In genomic region chr11:44950625-44951472, GRCh38 we compare ENCODE assay signal across 8 cellular contexts.
DNase-seq lines count a peak whose midpoint lies in the region; ATAC-seq and TF ChIP-seq lines count a peak whose summit lies in the region.

A gene with protein sequence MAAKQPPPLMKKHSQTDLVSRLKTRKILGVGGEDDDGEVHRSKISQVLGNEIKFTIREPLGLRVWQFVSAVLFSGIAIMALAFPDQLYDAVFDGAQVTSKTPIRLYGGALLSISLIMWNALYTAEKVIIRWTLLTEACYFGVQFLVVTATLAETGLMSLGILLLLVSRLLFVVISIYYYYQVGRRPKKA (minus strand): TSS chr11:44950883. CDS start chr11:44938335, 12,548 bp downstream.

- no peaks in the 10 kb centered on the region for H3K9me3 ChIP-seq in stomach smooth muscle (ENCODE audit: control insufficient read depth in 2 of 2, low read length in 2 of 2)

- no peaks in the 10 kb centered on the region for H3K27me3 ChIP-seq in stomach smooth muscle (ENCODE audit: control insufficient read depth in 1 of 2, insufficient read depth in 2 of 2, low read length in 2 of 2)

- H3K4me3 ChIP-seq in stomach smooth muscle (ENCODE audit: low read length in 2 of 2), result peak within 1 kb of the TSS; percentile 82

- peak within 1 kb of the TSS; percentile 47 to 80 for H3K9ac ChIP-seq in stomach smooth muscle (ENCODE audit: low read length in 2 of 2)

- H3K4me1 Mint-ChIP-seq in nephron progenitor cell, result peaks cover 75% of the 10 kb centered on the region

- no peak within 1 kb of the TSS for H3K27ac ChIP-seq in stomach smooth muscle (ENCODE audit: low read length)

- ATAC-seq in GM21786 (IDR thresholded peaks at IDR 0.05; ENCODE audit: unreplicated experiment), result no peak

- no peak within 1 kb of the TSS for H3K27ac Mint-ChIP-seq in nephron progenitor cell

- no peaks in the 10 kb centered on the region for H3K9me3 Mint-ChIP-seq in nephron progenitor cell

- peaks cover 5% of the 10 kb centered on the region for H3K27me3 Mint-ChIP-seq in nephron progenitor cell (ENCODE audit: low read depth, poor library complexity)

- DNase-seq in NCI-H2227 (lab: John Stamatoyannopoulos, UW; ENCODE audit: unreplicated experiment), result peak; percentile 77
- no peak for DNase-seq in NCI-H2227 treated with DMSO at 0.1 percent for 48 hours (lab: John Stamatoyannopoulos, UW)
- DNase-seq in NOMO-1 treated with dmso at 0.1 percent for 144 hours (lab: John Stamatoyannopoulos, UW; ENCODE audit: unreplicated experiment), result peak; percentile 41
- DNase-seq in activated T-helper 1 cell treated with anti-CD3 and anti-CD28 coated beads, Interleukin-2, amount 50 U/mL, for 16 hours (ENCODE audit: low read depth in 1 of 2, low spot score in 1 of 2), result peak; percentile 30 to 49
- DNase-seq in fibroblast of peridontal ligament (ENCODE audit: extremely low read depth), result peak; percentile 18
- peak; percentile 83 for DNase-seq in nephron progenitor cell

- H3K36me3 Mint-ChIP-seq in nephron progenitor cell (ENCODE audit: low read depth), result no peaks in the 10 kb centered on the region

- H3K4me3 Mint-ChIP-seq in nephron progenitor cell, result peak within 1 kb of the TSS; percentile 83

- H3K36me3 ChIP-seq in stomach smooth muscle (ENCODE audit: control insufficient read depth in 2 of 2, insufficient read depth in 2 of 2, low read length in 2 of 2), result no peaks in the 10 kb centered on the region

- TF ChIP-seq CTCF in nephron progenitor cell (IDR thresholded peaks at IDR 0.05), result peak; percentile 61

- H3K4me1 ChIP-seq in stomach smooth muscle (ENCODE audit: control insufficient read depth, insufficient read depth, low read length), result peaks cover 13% of the 10 kb centered on the region
